10 cellular contexts compared by ENCODE assay signal in genomic region chr6:159759645-159760044, GRCh38. TPM values are rescaled to one million over a fixed set of nuclear protein-coding genes. Genes with fewer than 3 reads are reported as not detected.
DNase-seq lines count a peak whose midpoint lies in the region; ATAC-seq and TF ChIP-seq lines count a peak whose summit lies in the region.
"Had no signal": no experiment of that assay in that cellular context is flagged by ENCODE, and none has a peak within 500 bp of the region (broad histone marks: within the 10 kb centered on the region; RNA-seq: fewer than 3 reads in every experiment).

No MANE protein-coding gene starts in this region.

- H3K27me3 ChIP-seq in CD8-positive, alpha-beta memory T cell (ENCODE audit: insufficient read depth, low read length, poor library complexity, severe bottlenecking), result no peaks in the 10 kb centered on the region

- no peak for DNase-seq in CD8-positive, alpha-beta memory T cell
- DNase-seq in HFFc6 (no peak), naive B cell (no peak), NCI-H1694 treated with DMSO at 0.1 percent for 48 hours (lab: John Stamatoyannopoulos, UW) (no peak), Right ventricle myocardium inferior (ENCODE audit: missing footprints) (no peak), omental fat pad (ENCODE audit: low spot score) (no peak)
- no peak for DNase-seq in activated CD8-positive, alpha-beta T cell treated with anti-CD3 and anti-CD28 coated beads for 36 hours
- DNase-seq: DMS79 treated with DMSO at 0.1 percent for 48 hours, KG1 had no signal

- H3K27ac Mint-ChIP-seq in CD8-positive, alpha-beta memory T cell, result peak overlapping the region in 7 of 8 donors; percentile 17 to 98 (median 64)
- peak overlapping the region; percentile 84 for H3K27ac Mint-ChIP-seq in HFFc6
- H3K27ac Mint-ChIP-seq in activated CD8-positive, alpha-beta T cell treated with anti-CD3 and anti-CD28 coated beads for 36 hours, result peak overlapping the region; percentile 7
- peak overlapping the region in 2 of 6 donors; percentile 76 to 94 for H3K27ac Mint-ChIP-seq in naive B cell

- no peak for TF ChIP-seq CTCF in HFFc6 (IDR thresholded peaks at IDR 0.05)
- no peak for TF ChIP-seq CTCF in activated CD8-positive, alpha-beta T cell treated with anti-CD3 and anti-CD28 coated beads for 36 hours (IDR thresholded peaks at IDR 0.05)
- TF ChIP-seq CTCF in omental fat pad (IDR thresholded peaks at IDR 0.05), result no peak

- CTCF ChIA-PET in CD8-positive, alpha-beta memory T cell (lab: Charles Lee), result interaction anchor here (6.1 kb wide), 1 partner anchor 68 kb away, joined by 25 read pairs; the partner anchor contains the start of gene SOD2
- CTCF ChIA-PET in activated CD8-positive, alpha-beta T cell treated with anti-CD3 and anti-CD28 coated beads for 36 hours (lab: Charles Lee), result interaction anchor here (1.1 to 2.2 kb wide), 2 partner anchors 68 to 338 kb away, joined by 3 to 5 read pairs; no protein-coding TSS in a partner anchor

- H3K9me3 Mint-ChIP-seq in CD8-positive, alpha-beta memory T cell, result no peaks in the 10 kb centered on the region
- H3K9me3 Mint-ChIP-seq in HFFc6, result no peaks in the 10 kb centered on the region
- H3K9me3 Mint-ChIP-seq in activated CD8-positive, alpha-beta T cell treated with anti-CD3 and anti-CD28 coated beads for 36 hours, result no peaks in the 10 kb centered on the region
- no peaks in the 10 kb centered on the region for H3K9me3 Mint-ChIP-seq in naive B cell
- H3K9me3 Mint-ChIP-seq: stimulated activated effector memory CD8-positive, alpha-beta T cell treated with anti-CD3 and anti-CD28 coated beads, Interleukin-12 subunit alpha, Interleukin-12 subunit beta, amount 100 ng/mL, for 72 hours had no signal

- peaks cover 21 to 41% (median 24%) of the 10 kb centered on the region in 3 donors for H3K4me1 Mint-ChIP-seq in CD8-positive, alpha-beta memory T cell
- H3K4me1 Mint-ChIP-seq in HFFc6 (ENCODE audit: low read depth), result peaks cover 47% of the 10 kb centered on the region
- peaks cover 24% of the 10 kb centered on the region for H3K4me1 Mint-ChIP-seq in activated CD8-positive, alpha-beta T cell treated with anti-CD3 and anti-CD28 coated beads for 36 hours (ENCODE audit: low read depth)
- peaks cover 22 to 34% (median 23%) of the 10 kb centered on the region in 3 donors for H3K4me1 Mint-ChIP-seq in naive B cell

- H3K4me3 Mint-ChIP-seq in CD8-positive, alpha-beta memory T cell, result peak overlapping the region; percentile 1 to 99 (median 32)
- peak overlapping the region; percentile 21; the same call in 1 of the 2 replicates for H3K4me3 Mint-ChIP-seq in HFFc6
- peak overlapping the region; percentile 6 for H3K4me3 Mint-ChIP-seq in activated CD8-positive, alpha-beta T cell treated with anti-CD3 and anti-CD28 coated beads for 36 hours
- peak overlapping the region in 6 of 8 donors; percentile 1 to 98 (median 75) for H3K4me3 Mint-ChIP-seq in naive B cell

- no peak for ATAC-seq in activated CD8-positive, alpha-beta T cell treated with anti-CD3 and anti-CD28 coated beads for 36 hours
- ATAC-seq in naive B cell (ENCODE audit: low read depth in 2 of 2), result no peak
- ATAC-seq in Right ventricle myocardium inferior, result no peak
- ATAC-seq in omental fat pad (ENCODE audit: low FRiP score), result no peak
- ATAC-seq: stimulated activated effector memory CD8-positive, alpha-beta T cell treated with anti-CD3 and anti-CD28 coated beads, Interleukin-12 subunit alpha, Interleukin-12 subunit beta, amount 100 ng/mL, for 72 hours had no signal

- H3K36me3 ChIP-seq in CD8-positive, alpha-beta memory T cell (ENCODE audit: insufficient read depth, low read length), result peaks cover 21% of the 10 kb centered on the region

- no peaks in the 10 kb centered on the region for H3K27me3 Mint-ChIP-seq in CD8-positive, alpha-beta memory T cell
- H3K27me3 Mint-ChIP-seq in HFFc6 (ENCODE audit: insufficient read depth) (peaks cover 2% of the 10 kb centered on the region; the same call in 1 of the 2 replicates), naive B cell (no peaks in the 10 kb centered on the region)
- no peaks in the 10 kb centered on the region for H3K27me3 Mint-ChIP-seq in activated CD8-positive, alpha-beta T cell treated with anti-CD3 and anti-CD28 coated beads for 36 hours

- H3K4me1 ChIP-seq in CD8-positive, alpha-beta memory T cell (ENCODE audit: insufficient read depth, low read length), result peaks cover 17% of the 10 kb centered on the region

- POLR2A ChIA-PET in CD8-positive, alpha-beta memory T cell (lab: Charles Lee), result interaction anchor here (0.8 to 2.5 kb wide), 3 partner anchors 30 to 32 kb away, joined by 4 to 18 read pairs (median 8); partner anchors contain the start of genes TCP1 and WTAP
- POLR2A ChIA-PET in activated CD8-positive, alpha-beta T cell treated with anti-CD3 and anti-CD28 coated beads for 36 hours (lab: Charles Lee), result interaction anchor here (0.8 to 3.9 kb wide), 7 partner anchors 10 to 67 kb away, joined by 3 to 20 read pairs (median 4); partner anchors contain the start of genes MRPL18, SOD2, TCP1 and WTAP

- H3K4me3 ChIP-seq in CD8-positive, alpha-beta memory T cell (ENCODE audit: low read length), result no peak overlapping the region

- H3K9me3 ChIP-seq in CD8-positive, alpha-beta memory T cell (ENCODE audit: low read length), result no peaks in the 10 kb centered on the region

- no peak overlapping the region for H3K27ac ChIP-seq in CD8-positive, alpha-beta memory T cell (ENCODE audit: low read depth, low read length)

- H3K36me3 Mint-ChIP-seq in CD8-positive, alpha-beta memory T cell, result peaks cover 5 to 58% (median 13%) of the 10 kb centered on the region in 3 donors
- H3K36me3 Mint-ChIP-seq in HFFc6 (ENCODE audit: low read depth) (peaks cover 50% of the 10 kb centered on the region), naive B cell (peaks cover 0 to 7% of the 10 kb centered on the region in 2 donors)
- H3K36me3 Mint-ChIP-seq in activated CD8-positive, alpha-beta T cell treated with anti-CD3 and anti-CD28 coated beads for 36 hours (ENCODE audit: low read depth), result peaks cover 43% of the 10 kb centered on the region

- intact Hi-C loops in activated CD8-positive, alpha-beta T cell treated with anti-CD3 and anti-CD28 coated beads for 36 hours (cut with micrococcal nuclease), result loop anchor here (5.0 kb wide), 2 partner anchors 32 to 67 kb away; partner anchors contain the start of genes SOD2 and WTAP
- intact Hi-C loops in Right ventricle myocardium inferior (cut with DNase I), result loop anchor here (2.0 to 5.0 kb wide), 2 partner anchors 33 to 67 kb away; partner anchors contain the start of genes SOD2 and WTAP

RNA-seq across cellular contexts. Expression of gene ACAT2, which starts 2.2 kb away (rescaled TPM):
- 10 to 100 TPM; 68.8 to 69.7 TPM for total RNA-seq in CD8-positive, alpha-beta memory T cell
- 33.3 TPM for polyA plus RNA-seq in CD8-positive, alpha-beta memory T cell
- 10 to 100 TPM; 25.6 to 39.9 (median 38.7) TPM for total RNA-seq in HFFc6 (2021; fragmentation: NEBNext Ultra II Directional; extraction: Animal tissue kit (Norgen Biotek cat#: 25700))
- total RNA-seq in activated CD8-positive, alpha-beta T cell treated with anti-CD3 and anti-CD28 coated beads for 36 hours, result 10 to 100 TPM; 70.8 to 74.1 TPM
- 10 to 100 TPM; 20.8 to 39.8 (median 27.8) TPM for polyA plus RNA-seq in naive B cell (ENCODE audit: low read depth in 6 of 6)
- total RNA-seq in Right ventricle myocardium inferior (5.2 TPM), omental fat pad (10 to 100 TPM in 1 of 4 donors, 1 to 10 TPM in 3; 4.6 to 15.1 (median 6.5) TPM)

RNA-seq across cellular contexts. Expression of gene TCP1, which starts 29.8 kb away (rescaled TPM):
- 100 to 1,000 TPM; 589 to 617 TPM for total RNA-seq in CD8-positive, alpha-beta memory T cell
- 98.2 TPM for polyA plus RNA-seq in CD8-positive, alpha-beta memory T cell
- total RNA-seq in HFFc6 (2021; fragmentation: NEBNext Ultra II Directional; extraction: Animal tissue kit (Norgen Biotek cat#: 25700)), result 100 to 1,000 TPM; 212 to 270 (median 225) TPM
- total RNA-seq in activated CD8-positive, alpha-beta T cell treated with anti-CD3 and anti-CD28 coated beads for 36 hours, result 100 to 1,000 TPM; 446 to 452 TPM
- 10 to 100 TPM; 69.6 to 86.2 (median 73.3) TPM for polyA plus RNA-seq in naive B cell (ENCODE audit: low read depth in 6 of 6)
- total RNA-seq in Right ventricle myocardium inferior (170 TPM), omental fat pad (100 to 1,000 TPM; 146 to 248 (median 192) TPM)

RNA-seq across cellular contexts. Expression of gene MRPL18, which starts 30.6 kb away (rescaled TPM):
- total RNA-seq in CD8-positive, alpha-beta memory T cell, result 100 to 1,000 TPM; 129 to 130 TPM
- polyA plus RNA-seq in CD8-positive, alpha-beta memory T cell, result 101 TPM
- total RNA-seq in HFFc6 (2021; fragmentation: NEBNext Ultra II Directional; extraction: Animal tissue kit (Norgen Biotek cat#: 25700)), result 10 to 100 TPM; 74.1 to 93.6 (median 81.4) TPM
- 10 to 100 TPM; 81.8 to 83.5 TPM for total RNA-seq in activated CD8-positive, alpha-beta T cell treated with anti-CD3 and anti-CD28 coated beads for 36 hours
- 100 to 1,000 TPM in 2 of 6 donors, 10 to 100 TPM in 4; 51.6 to 124 (median 86.4) TPM for polyA plus RNA-seq in naive B cell (ENCODE audit: low read depth in 6 of 6)
- total RNA-seq in Right ventricle myocardium inferior (69.8 TPM), omental fat pad (10 to 100 TPM; 37.2 to 87.6 (median 60.3) TPM)

RNA-seq across cellular contexts. Expression of gene WTAP, which starts 32.3 kb away (rescaled TPM):
- 100 to 1,000 TPM in 1 of 2 experiments, 10 to 100 TPM in 1; 95.1 to 103 TPM for total RNA-seq in CD8-positive, alpha-beta memory T cell
- polyA plus RNA-seq in CD8-positive, alpha-beta memory T cell, result 149 TPM
- total RNA-seq in HFFc6 (2021; fragmentation: NEBNext Ultra II Directional; extraction: Animal tissue kit (Norgen Biotek cat#: 25700)), result 10 to 100 TPM; 64.0 to 73.5 (median 68.7) TPM
- 10 to 100 TPM; 79.9 to 80.6 TPM for total RNA-seq in activated CD8-positive, alpha-beta T cell treated with anti-CD3 and anti-CD28 coated beads for 36 hours
- polyA plus RNA-seq in naive B cell (ENCODE audit: low read depth in 6 of 6), result 100 to 1,000 TPM; 142 to 203 (median 152) TPM
- total RNA-seq in Right ventricle myocardium inferior (45.9 TPM), omental fat pad (100 to 1,000 TPM in 2 of 4 donors, 10 to 100 TPM in 2; 74.8 to 202 (median 133) TPM)

RNA-seq across cellular contexts. Expression of gene PNLDC1, which starts 40.4 kb away (rescaled TPM):
- total RNA-seq in CD8-positive, alpha-beta memory T cell, result under 1 TPM; 0.39 to 0.80 TPM
- polyA plus RNA-seq in CD8-positive, alpha-beta memory T cell, result not detected
- not detected for total RNA-seq in HFFc6 (2021; fragmentation: NEBNext Ultra II Directional; extraction: Animal tissue kit (Norgen Biotek cat#: 25700))
- under 1 TPM; 0.34 to 0.54 TPM for total RNA-seq in activated CD8-positive, alpha-beta T cell treated with anti-CD3 and anti-CD28 coated beads for 36 hours
- not detected for polyA plus RNA-seq in naive B cell (ENCODE audit: low read depth in 6 of 6)
- total RNA-seq in Right ventricle myocardium inferior, result 0.32 TPM
- total RNA-seq in omental fat pad, result under 1 TPM in 1 of 4 donors, not detected in 3; 0.37 TPM

Comparison
In these comparisons a context has a peak if more than half of its experiments do, and no peak if none do; other contexts are left out.
1. H3K4me3 Mint-ChIP-seq: peak in every context shown above with its lines; median percentile 75 in naive B cell; 32 in CD8-positive, alpha-beta memory T cell; 21 in HFFc6; 6 in activated CD8-positive, alpha-beta T cell treated with anti-CD3 and anti-CD28 coated beads for 36 hours.